ENCODE assay signal across 2 cellular contexts in the genomic region with DNA sequence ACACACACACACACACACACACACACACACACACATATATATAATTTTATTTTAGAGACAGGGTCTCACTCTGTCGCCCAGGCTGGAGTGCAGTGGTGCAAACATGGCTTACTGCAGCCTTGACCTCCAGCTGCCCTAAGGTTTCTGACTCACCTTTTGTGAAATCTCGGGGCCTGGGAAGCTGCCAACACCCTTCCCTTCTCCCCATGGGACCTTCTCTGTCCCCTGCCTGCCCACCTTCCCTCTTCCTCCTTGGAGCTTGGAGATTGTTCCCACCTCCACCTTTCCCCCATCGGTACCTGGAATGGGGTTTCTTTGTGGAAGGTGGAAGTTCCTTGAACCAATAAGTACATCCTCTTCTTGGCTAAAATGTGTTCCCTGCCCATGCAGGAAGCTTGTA.
TF ChIP-seq lines count a peak whose summit lies in the region.

No MANE protein-coding gene starts in this region.

TF ChIP-seq in Ishikawa, 13 proteins besides CTCF, POLR2A, EP300 and RAD21:
- TF ChIP-seq, protein P1, sequence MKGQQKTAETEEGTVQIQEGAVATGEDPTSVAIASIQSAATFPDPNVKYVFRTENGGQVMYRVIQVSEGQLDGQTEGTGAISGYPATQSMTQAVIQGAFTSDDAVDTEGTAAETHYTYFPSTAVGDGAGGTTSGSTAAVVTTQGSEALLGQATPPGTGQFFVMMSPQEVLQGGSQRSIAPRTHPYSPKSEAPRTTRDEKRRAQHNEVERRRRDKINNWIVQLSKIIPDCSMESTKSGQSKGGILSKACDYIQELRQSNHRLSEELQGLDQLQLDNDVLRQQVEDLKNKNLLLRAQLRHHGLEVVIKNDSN (IDR thresholded peaks at IDR 0.05), result no peak
- no peak for TF ChIP-seq FOXM1 (IDR thresholded peaks at IDR 0.05; ENCODE audit: borderline replicate concordance, low read depth)
- 0 out of 2 replicates have a peak, but pooled peaks have one; percentile 33 for TF ChIP-seq YY1 (IDR thresholded peaks at IDR 0.05; ENCODE audit: low read depth)
- TF ChIP-seq NFIC (IDR thresholded peaks at IDR 0.05), result peak; percentile 64

TF ChIP-seq in HepG2, 621 proteins besides CTCF, POLR2A, EP300 and RAD21:
- no peak for TF ChIP-seq ZNF3 (CRISPR knock-in tag; IDR thresholded peaks at IDR 0.05)
- no peak for TF ChIP-seq MED1 (CRISPR knock-in tag; IDR thresholded peaks at IDR 0.05)
- no peak for TF ChIP-seq NR2F6 (IDR thresholded peaks at IDR 0.05)
- TF ChIP-seq NR2F6 (CRISPR knock-in tag; IDR thresholded peaks at IDR 0.05), result peak; percentile 57
- peak; percentile 85 for TF ChIP-seq FOSL2 (CRISPR knock-in tag; IDR thresholded peaks at IDR 0.05)
- TF ChIP-seq ZC3H13 (CRISPR knock-in tag; IDR thresholded peaks at IDR 0.05), result no peak
- TF ChIP-seq, protein P2, sequence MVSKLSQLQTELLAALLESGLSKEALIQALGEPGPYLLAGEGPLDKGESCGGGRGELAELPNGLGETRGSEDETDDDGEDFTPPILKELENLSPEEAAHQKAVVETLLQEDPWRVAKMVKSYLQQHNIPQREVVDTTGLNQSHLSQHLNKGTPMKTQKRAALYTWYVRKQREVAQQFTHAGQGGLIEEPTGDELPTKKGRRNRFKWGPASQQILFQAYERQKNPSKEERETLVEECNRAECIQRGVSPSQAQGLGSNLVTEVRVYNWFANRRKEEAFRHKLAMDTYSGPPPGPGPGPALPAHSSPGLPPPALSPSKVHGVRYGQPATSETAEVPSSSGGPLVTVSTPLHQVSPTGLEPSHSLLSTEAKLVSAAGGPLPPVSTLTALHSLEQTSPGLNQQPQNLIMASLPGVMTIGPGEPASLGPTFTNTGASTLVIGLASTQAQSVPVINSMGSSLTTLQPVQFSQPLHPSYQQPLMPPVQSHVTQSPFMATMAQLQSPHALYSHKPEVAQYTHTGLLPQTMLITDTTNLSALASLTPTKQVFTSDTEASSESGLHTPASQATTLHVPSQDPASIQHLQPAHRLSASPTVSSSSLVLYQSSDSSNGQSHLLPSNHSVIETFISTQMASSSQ (IDR thresholded peaks at IDR 0.05; ENCODE audit: low read depth), result no peak
- TF ChIP-seq, protein P2 (CRISPR knock-in tag; IDR thresholded peaks at IDR 0.05; ENCODE audit: borderline replicate concordance), result no peak
- peak; percentile 44; the same call in 1 of the 2 replicates for TF ChIP-seq RXRA (CRISPR knock-in tag; IDR thresholded peaks at IDR 0.05)
- peak; percentile 90 for TF ChIP-seq RARA (CRISPR knock-in tag; IDR thresholded peaks at IDR 0.05)
- TF ChIP-seq RFX3 (CRISPR knock-in tag; IDR thresholded peaks at IDR 0.05), result no peak
- TF ChIP-seq JUND (CRISPR knock-in tag; IDR thresholded peaks at IDR 0.05), result 0 out of 2 replicates have a peak, but pooled peaks have one; percentile 14
- TF ChIP-seq SALL2 (CRISPR knock-in tag; IDR thresholded peaks at IDR 0.05), result no peak
- no peak for TF ChIP-seq IRX3 (CRISPR knock-in tag; IDR thresholded peaks at IDR 0.05; ENCODE audit: borderline replicate concordance, low read depth)
- TF ChIP-seq BRCA1 (CRISPR knock-in tag; IDR thresholded peaks at IDR 0.05), result no peak
- no peak for TF ChIP-seq KDM3A (CRISPR knock-in tag; IDR thresholded peaks at IDR 0.05; ENCODE audit: low read depth)
- peak in 1 of 2 experiments; percentile 20; a peak in 2 of 4 replicates for TF ChIP-seq NR2F1 (CRISPR knock-in tag; IDR thresholded peaks at IDR 0.05)
